Comparison of ENCODE assay signal across 8 cellular contexts in genomic region chr1:25549273-25550154, GRCh38. TPM values are rescaled to one million over a fixed set of nuclear protein-coding genes. Genes with fewer than 3 reads are reported as not detected.
DNase-seq lines count a peak whose midpoint lies in the region; ATAC-seq lines count a peak whose summit lies in the region.

No MANE protein-coding gene starts in this region.

- no peak for DNase-seq in Right ventricle myocardium inferior (ENCODE audit: missing footprints)
- DNase-seq in cardiac septum (ENCODE audit: low spot score): no peak
- DNase-seq in SHP77 (lab: John Stamatoyannopoulos, UW): peak; percentile 47 to 66
- peak; percentile 54 for DNase-seq in activated gamma-delta T cell treated with anti-CD3 and anti-CD28 coated beads, Interleukin-2, amount 50 U/mL, for 16 hours (ENCODE audit: low read depth)
- peak; percentile 48 for DNase-seq in iPS-NIHi11 (ENCODE audit: low spot score)
- DNase-seq in stimulated activated CD8-positive, alpha-beta memory T cell treated with anti-CD3 and anti-CD28 coated beads, Interleukin-12 subunit alpha, Interleukin-12 subunit beta, amount 100 ng/mL, for 1 hour (ENCODE audit: low read depth): peak; percentile 62
- DNase-seq in 8988T: no peak

- intact Hi-C loops in Right ventricle myocardium inferior (cut with DNase I) (loop anchor here (5.0 kb wide), 1 partner anchor 68 kb away; the partner anchor contains the start of gene MAN1C1), cardiac septum (cut with DNase I) (no loop called here)

- ATAC-seq in Right ventricle myocardium inferior (peak; percentile 43), HG03280 (IDR thresholded peaks at IDR 0.05; ENCODE audit: unreplicated experiment) (peak; percentile 91)

RNA-seq across cellular contexts. Expression of gene LDLRAP1, which starts 6.1 kb away (rescaled TPM):
- total RNA-seq in Right ventricle myocardium inferior (12.3 TPM), cardiac septum (14.4 TPM)

Comparison
In these comparisons a context has a peak if more than half of its experiments do, and no peak if none do; other contexts are left out.
1. DNase-seq: peak in SHP77 (2 of 2), activated gamma-delta T cell treated with anti-CD3 and anti-CD28 coated beads, Interleukin-2, amount 50 U/mL, for 16 hours (single experiment), iPS-NIHi11 (single experiment) and stimulated activated CD8-positive, alpha-beta memory T cell treated with anti-CD3 and anti-CD28 coated beads, Interleukin-12 subunit alpha, Interleukin-12 subunit beta, amount 100 ng/mL, for 1 hour (single experiment); none in Right ventricle myocardium inferior (single experiment), cardiac septum (single experiment) and 8988T (single experiment).